14 cellular contexts compared by ENCODE assay signal in genomic region chr16:49491111-49491670, GRCh38.
DNase-seq lines count a peak whose midpoint lies in the region; ATAC-seq and TF ChIP-seq lines count a peak whose summit lies in the region.
"Had no signal": no experiment of that assay in that cellular context is flagged by ENCODE, and none has a peak within 500 bp of the region (broad histone marks: within the 10 kb centered on the region; RNA-seq: fewer than 3 reads in every experiment).

No MANE protein-coding gene starts in this region.

- no peaks in the 10 kb centered on the region for H3K79me2 ChIP-seq in GM23338 (replicated peaks; ENCODE audit: insufficient read depth)

- intact Hi-C loops in CD8-positive, alpha-beta T cell (cut with DNase I, micrococcal nuclease), result loop anchor here (1.0 to 5.0 kb wide), 3 partner anchors 50 to 101 kb away; no protein-coding TSS in a partner anchor

- H3K4me3 Mint-ChIP-seq in GM23338 (no peak overlapping the region; the same call in 2 of the 3 replicates), chondrocyte (ENCODE audit: unreplicated experiment) (no peak overlapping the region), osteocyte (ENCODE audit: unreplicated experiment) (peak overlapping the region; percentile 62)
- no peak overlapping the region for H3K4me3 Mint-ChIP-seq in CD8-positive, alpha-beta T cell
- H3K4me3 Mint-ChIP-seq: activated B cell treated with CpG ODN at 0.5 μM for 24 hours had no signal

- H3K27ac Mint-ChIP-seq in GM23338 (peak overlapping the region; percentile 85), chondrocyte (ENCODE audit: unreplicated experiment) (no peak overlapping the region), osteocyte (ENCODE audit: unreplicated experiment) (no peak overlapping the region)
- H3K27ac Mint-ChIP-seq in CD8-positive, alpha-beta T cell, result no peak overlapping the region
- H3K27ac Mint-ChIP-seq: activated B cell treated with CpG ODN at 0.5 μM for 24 hours; activated T-helper 2 cell treated with anti-CD3 and anti-CD28 coated beads, Interferon-gamma antibody, Interleukin-2, Interleukin-4, amounts not matched to agents 10 μg/mL and 5 μg/mL and 100 μg/mL, durations not matched to agents 14 hours and 24 hours and 36 hours had no signal

- ATAC-seq in GM23338 (peak; percentile 8; the same call in 2 of the 3 replicates), GM21786 (IDR thresholded peaks at IDR 0.05; ENCODE audit: unreplicated experiment) (no peak), GM18517 (IDR thresholded peaks at IDR 0.05; ENCODE audit: unreplicated experiment) (no peak)
- ATAC-seq in CD8-positive, alpha-beta T cell, result no peak
- ATAC-seq in activated CD4-positive, CD25-positive, alpha-beta regulatory T cell treated with anti-CD3 and anti-CD28 coated beads, Interleukin-2, amount 50 U/mL, for 24 hours, result no peak

- H3K36me3 Mint-ChIP-seq in GM23338 (ENCODE audit: low read depth) (no peaks in the 10 kb centered on the region; the same call in 2 of the 3 replicates), chondrocyte (ENCODE audit: low read depth) (no peaks in the 10 kb centered on the region), osteocyte (ENCODE audit: unreplicated experiment) (peaks cover 2% of the 10 kb centered on the region)
- no peaks in the 10 kb centered on the region for H3K36me3 Mint-ChIP-seq in CD8-positive, alpha-beta T cell

- H2AFZ ChIP-seq in GM23338, result peak overlapping the region; percentile 99
- H2AFZ ChIP-seq: GM23248 had no signal

- no peak for TF ChIP-seq CTCF in GM23338 (conservative IDR thresholded peaks at IDR 0.05; ENCODE audit: low read depth in 2 of 2)
- no peak for TF ChIP-seq CTCF in chondrocyte (IDR thresholded peaks at IDR 0.05)
- no peak for TF ChIP-seq CTCF in osteocyte (IDR thresholded peaks at IDR 0.05)
- no peak for TF ChIP-seq CTCF in CD8-positive, alpha-beta T cell (IDR thresholded peaks at IDR 0.05)

- POLR2A ChIA-PET in CD8-positive, alpha-beta T cell (lab: Charles Lee), result no interaction called here

- H3K4me3 ChIP-seq in GM23338, result 0 out of 2 replicates have a peak overlapping the region, but pooled peaks have one; percentile 44
- H3K4me3 ChIP-seq in CD8-positive, alpha-beta T cell (ENCODE audit: low read depth, low read length), result no peak overlapping the region
- H3K4me3 ChIP-seq: GM23248 had no signal

- peak overlapping the region; percentile 74; the same call in 1 of the 2 replicates for H3K27ac ChIP-seq in GM23338 (ENCODE audit: low read depth)
- no peak overlapping the region for H3K27ac ChIP-seq in CD8-positive, alpha-beta T cell (ENCODE audit: low read depth, low read length)
- H3K27ac ChIP-seq: GM23248, HL-60 had no signal

- CTCF ChIA-PET in CD8-positive, alpha-beta T cell (lab: Charles Lee), result interaction anchor here (1.3 to 1.7 kb wide), 2 partner anchors 23 to 83 kb away, joined by 3 to 4 read pairs; no protein-coding TSS in a partner anchor

- DNase-seq in GM23338 (ENCODE audit: low spot score) (peak; percentile 5), NCI-H1694 (lab: John Stamatoyannopoulos, UW) (peak; percentile 33), chondrocyte (ENCODE audit: low spot score) (peak; percentile 39), osteocyte (ENCODE audit: extremely low spot score, unreplicated experiment) (no peak)
- no peak for DNase-seq in CD8-positive, alpha-beta T cell
- DNase-seq: activated B cell treated with CpG ODN at 0.5 μM for 24 hours; activated CD8-positive, alpha-beta memory T cell treated with anti-CD3 and anti-CD28 coated beads for 24 hours; GM23248 had no signal

- peaks cover 13% of the 10 kb centered on the region for H3K4me1 Mint-ChIP-seq in GM23338
- peaks cover 7% of the 10 kb centered on the region for H3K4me1 Mint-ChIP-seq in chondrocyte (ENCODE audit: low read depth)
- H3K4me1 Mint-ChIP-seq in osteocyte (ENCODE audit: unreplicated experiment), result peaks cover 12% of the 10 kb centered on the region
- peaks cover 2% of the 10 kb centered on the region for H3K4me1 Mint-ChIP-seq in CD8-positive, alpha-beta T cell (ENCODE audit: low read depth)
- H3K4me1 Mint-ChIP-seq: activated B cell treated with CpG ODN at 0.5 μM for 24 hours had no signal

- no peaks in the 10 kb centered on the region for H3K27me3 ChIP-seq in GM23338 (ENCODE audit: insufficient read depth)
- no peaks in the 10 kb centered on the region for H3K27me3 ChIP-seq in CD8-positive, alpha-beta T cell (ENCODE audit: insufficient read depth, low read length)
- H3K27me3 ChIP-seq: upper lobe of left lung had no signal

- H3F3A ChIP-seq in GM23338 (replicated peaks; ENCODE audit: low read depth), result no peaks in the 10 kb centered on the region

- no peaks in the 10 kb centered on the region for H4K20me1 ChIP-seq in GM23338 (replicated peaks; ENCODE audit: insufficient read depth)

- peaks cover 13% of the 10 kb centered on the region for H3K4me1 ChIP-seq in GM23338 (ENCODE audit: insufficient read depth)
- no peaks in the 10 kb centered on the region for H3K4me1 ChIP-seq in CD8-positive, alpha-beta T cell (ENCODE audit: insufficient read depth, low read length)

- no peaks in the 10 kb centered on the region for H3K36me3 ChIP-seq in GM23338 (ENCODE audit: insufficient read depth)
- no peaks in the 10 kb centered on the region for H3K36me3 ChIP-seq in CD8-positive, alpha-beta T cell (ENCODE audit: insufficient read depth, low read length)
- H3K36me3 ChIP-seq: upper lobe of left lung had no signal

- H3K27me3 Mint-ChIP-seq in GM23338 (ENCODE audit: insufficient read depth, low read depth, poor library complexity) (peaks cover 21% of the 10 kb centered on the region), chondrocyte (ENCODE audit: low read depth) (peaks cover 4% of the 10 kb centered on the region), osteocyte (ENCODE audit: unreplicated experiment) (peaks cover 12% of the 10 kb centered on the region)
- H3K27me3 Mint-ChIP-seq in CD8-positive, alpha-beta T cell (ENCODE audit: low read depth), result no peaks in the 10 kb centered on the region

- no peaks in the 10 kb centered on the region for H3K9me3 ChIP-seq in CD8-positive, alpha-beta T cell (ENCODE audit: low read length)
- H3K9me3 ChIP-seq: upper lobe of left lung had no signal

- peak overlapping the region; percentile 73 for H3K4me2 ChIP-seq in GM23338

- no peaks in the 10 kb centered on the region for H3K9me2 ChIP-seq in GM23338 (ENCODE audit: insufficient read depth)

- H3K9me3 Mint-ChIP-seq in GM23338 (no peaks in the 10 kb centered on the region), chondrocyte (ENCODE audit: low read depth) (peaks cover 3% of the 10 kb centered on the region), osteocyte (ENCODE audit: unreplicated experiment) (no peaks in the 10 kb centered on the region)
- H3K9me3 Mint-ChIP-seq in CD8-positive, alpha-beta T cell, result no peaks in the 10 kb centered on the region
- H3K9me3 Mint-ChIP-seq: activated B cell treated with CpG ODN at 0.5 μM for 24 hours; activated T-helper 2 cell treated with anti-CD3 and anti-CD28 coated beads, Interferon-gamma antibody, Interleukin-2, Interleukin-4, amounts not matched to agents 10 μg/mL and 5 μg/mL and 100 μg/mL, durations not matched to agents 14 hours and 24 hours and 36 hours had no signal

TF ChIP-seq in GM23338, 12 proteins besides CTCF, POLR2A, EP300 and RAD21 (continues in another document):
- TF ChIP-seq EZH2phosphoT487 (IDR thresholded peaks at IDR 0.05; ENCODE audit: unreplicated experiment) (no peak), ETS1 (IDR thresholded peaks at IDR 0.05) (no peak), EZH2 (IDR thresholded peaks at IDR 0.05; ENCODE audit: low read depth, unreplicated experiment) (no peak), POLR2AphosphoS5 (IDR thresholded peaks at IDR 0.05; ENCODE audit: low read depth) (no peak), CREB1 (CRISPR knock-in tag; IDR thresholded peaks at IDR 0.05; ENCODE audit: low read depth) (no peak), REST (IDR thresholded peaks at IDR 0.05; ENCODE audit: unreplicated experiment) (no peak), JUNB (IDR thresholded peaks at IDR 0.05; ENCODE audit: unreplicated experiment) (no peak)

Comparison
In these comparisons a context has a peak if more than half of its experiments do, and no peak if none do; other contexts are left out.
1. DNase-seq: peak in GM23338 (single experiment), NCI-H1694 (single experiment) and chondrocyte (single experiment); none in osteocyte (single experiment) and CD8-positive, alpha-beta T cell (0 of 7).